ENCODE assay signal across 10 cellular contexts in genomic region chr11:20000393-20001134, GRCh38.
A peak's percentile ranks its signal among the peaks of the same experiment; 100 is the strongest.
DNase-seq lines count a peak whose midpoint lies in the region; ATAC-seq and TF ChIP-seq lines count a peak whose summit lies in the region.
"Had no signal": no experiment of that assay in that cellular context is flagged by ENCODE, and none has a peak within 500 bp of the region (broad histone marks: within the 10 kb centered on the region; RNA-seq: fewer than 3 reads in every experiment).

No MANE protein-coding gene starts in this region.

- no peaks in the 10 kb centered on the region for H3K36me3 Mint-ChIP-seq in immature natural killer cell
- H3K36me3 Mint-ChIP-seq: activated naive CD8-positive, alpha-beta T cell treated with anti-CD3 and anti-CD28 coated beads for 36 hours had no signal

- peak overlapping the region; percentile 60 to 78 (median 70) for H3K4me3 Mint-ChIP-seq in immature natural killer cell
- H3K4me3 Mint-ChIP-seq: activated naive CD8-positive, alpha-beta T cell treated with anti-CD3 and anti-CD28 coated beads for 36 hours had no signal

- intact Hi-C loops in sciatic nerve (cut with DNase I) (no loop called here), tibial artery (cut with DNase I; ENCODE audit: low total_unique reads) (no loop called here)

- peak; percentile 68 for ATAC-seq in sciatic nerve

- no peak overlapping the region for H3K4me3 ChIP-seq in WERI-Rb-1 (ENCODE audit: low read depth, low read length)
- H3K4me3 ChIP-seq in tibial artery, result no peak overlapping the region
- H3K4me3 ChIP-seq: esophagus muscularis mucosa had no signal

- H3K27ac Mint-ChIP-seq in immature natural killer cell, result peak overlapping the region; percentile 19 to 90 (median 68)
- H3K27ac Mint-ChIP-seq: activated naive CD8-positive, alpha-beta T cell treated with anti-CD3 and anti-CD28 coated beads for 36 hours had no signal

- TF ChIP-seq CTCF in WERI-Rb-1 (IDR thresholded peaks at IDR 0.05; ENCODE audit: low read depth, low read length) (0 out of 2 replicates have a peak, but pooled peaks have one; percentile 0), tibial artery (IDR thresholded peaks at IDR 0.05) (no peak)

- H3K9me3 ChIP-seq in WERI-Rb-1 (ENCODE audit: severe bottlenecking) (no peaks in the 10 kb centered on the region), tibial artery (no peaks in the 10 kb centered on the region)
- H3K9me3 ChIP-seq: esophagus muscularis mucosa had no signal

- H3K36me3 ChIP-seq in WERI-Rb-1 (no peaks in the 10 kb centered on the region), tibial artery (peaks cover 4 to 60% (median 20%) of the 10 kb centered on the region in 3 donors)

- no peaks in the 10 kb centered on the region for H3K27me3 Mint-ChIP-seq in immature natural killer cell (ENCODE audit: low read depth in 3 of 3)

- H3K4me1 Mint-ChIP-seq in immature natural killer cell, result peaks cover 30 to 46% of the 10 kb centered on the region in 2 donors
- H3K4me1 Mint-ChIP-seq: activated naive CD8-positive, alpha-beta T cell treated with anti-CD3 and anti-CD28 coated beads for 36 hours had no signal

- H3K27ac ChIP-seq in WERI-Rb-1 (peak overlapping the region; percentile 49), tibial artery (no peak overlapping the region)

- H3K27me3 ChIP-seq in WERI-Rb-1 (ENCODE audit: insufficient read depth, low read depth, severe bottlenecking), result no peaks in the 10 kb centered on the region
- H3K27me3 ChIP-seq in tibial artery, result no peaks in the 10 kb centered on the region
- H3K27me3 ChIP-seq: esophagus muscularis mucosa had no signal

- H3K4me1 ChIP-seq in tibial artery, result peaks cover 0 to 25% (median 10%) of the 10 kb centered on the region in 4 donors

- H3K9me3 Mint-ChIP-seq in immature natural killer cell, result no peaks in the 10 kb centered on the region
- H3K9me3 Mint-ChIP-seq: activated naive CD8-positive, alpha-beta T cell treated with anti-CD3 and anti-CD28 coated beads for 36 hours had no signal

- DNase-seq in NCI-H1417 treated with DMSO at 0.1 percent for 48 hours (lab: John Stamatoyannopoulos, UW) (peak; percentile 87), WERI-Rb-1 (peak; percentile 60), immature natural killer cell (peak; percentile 13 to 32 (median 29)), sciatic nerve (ENCODE audit: low spot score) (no peak), HCEC 1CT (no peak), germinal center (ENCODE audit: low spot score) (no peak), tibial artery (no peak)
- no peak for DNase-seq in effector CD4-positive, alpha-beta T cell
- DNase-seq: activated naive CD8-positive, alpha-beta T cell treated with anti-CD3 and anti-CD28 coated beads for 36 hours had no signal

Comparison
In these comparisons a context has a peak if more than half of its experiments do, and no peak if none do; other contexts are left out.
1. DNase-seq: peak in NCI-H1417 treated with DMSO at 0.1 percent for 48 hours (single experiment), WERI-Rb-1 (single experiment) and immature natural killer cell (3 of 3); none in sciatic nerve (single experiment), HCEC 1CT (single experiment), germinal center (single experiment), tibial artery (0 of 2) and effector CD4-positive, alpha-beta T cell (single experiment).